Comparison of ENCODE assay signal across 10 cellular contexts in genomic region chr9:137299938-137300337, GRCh38. TPM values are rescaled to one million over a fixed set of nuclear protein-coding genes. Genes with fewer than 3 reads are reported as not detected.
DNase-seq lines count a peak whose midpoint lies in the region; ATAC-seq and TF ChIP-seq lines count a peak whose summit lies in the region.
"Had no signal": no experiment of that assay in that cellular context is flagged by ENCODE, and none has a peak within 500 bp of the region (broad histone marks: within the 10 kb centered on the region; RNA-seq: fewer than 3 reads in every experiment).

No MANE protein-coding gene starts in this region.

- peaks cover 9% of the 10 kb centered on the region for H3K4me1 Mint-ChIP-seq in activated T-helper 1 cell treated with anti-CD3 and anti-CD28 coated beads, Interleukin-12 subunit alpha, Interleukin-12 subunit beta, Interleukin-2, Interleukin-4 antibody, amounts not matched to agents 30 ng/mL and 10 ng/mL and 1 ng/mL, durations not matched to agents 14 hours and 24 hours and 36 hours (ENCODE audit: low read depth)
- peaks cover 14% of the 10 kb centered on the region for H3K4me1 Mint-ChIP-seq in activated CD4-positive, alpha-beta memory T cell treated with anti-CD3 and anti-CD28 coated beads, Interleukin-2, amount 10 ng/mL, durations not matched to agents 7 days and 5 days

- H3K4me1 ChIP-seq in ascending aorta: peaks cover 17 to 22% of the 10 kb centered on the region in 2 donors

- peak overlapping the region; percentile 71 for H3K4me3 Mint-ChIP-seq in activated T-helper 1 cell treated with anti-CD3 and anti-CD28 coated beads, Interleukin-12 subunit alpha, Interleukin-12 subunit beta, Interleukin-2, Interleukin-4 antibody, amounts not matched to agents 30 ng/mL and 10 ng/mL and 1 ng/mL, durations not matched to agents 14 hours and 24 hours and 36 hours
- no peak overlapping the region for H3K4me3 Mint-ChIP-seq in activated CD4-positive, alpha-beta memory T cell treated with anti-CD3 and anti-CD28 coated beads, Interleukin-2, amount 10 ng/mL, durations not matched to agents 7 days and 5 days

- no peaks in the 10 kb centered on the region for H3K36me3 ChIP-seq in ascending aorta

- DNase-seq in HT-29 (ENCODE audit: low spot score) (peak; percentile 61), ascending aorta (ENCODE audit: low spot score in 2 of 2) (no peak)
- no peak for DNase-seq in activated T-helper 1 cell treated with anti-CD3 and anti-CD28 coated beads, Interleukin-12 subunit alpha, Interleukin-12 subunit beta, Interleukin-2, Interleukin-4 antibody, amounts not matched to agents 30 ng/mL and 10 ng/mL and 1 ng/mL, durations not matched to agents 14 hours and 24 hours and 36 hours (ENCODE audit: low spot score)
- no peak for DNase-seq in activated CD4-positive, alpha-beta memory T cell treated with anti-CD3 and anti-CD28 coated beads, Interleukin-2, amount 10 ng/mL, durations not matched to agents 7 days and 5 days
- DNase-seq: foreskin fibroblast; NCI-H524 treated with DMSO at 0.1 percent for 48 hours; stimulated activated CD4-positive, alpha-beta T cell treated with anti-CD3 and anti-CD28 coated beads, Interleukin-4, amount 100 ng/mL, for 24 hours had no signal

- H3K9me3 ChIP-seq in iPS-18c (ENCODE audit: control insufficient read depth, insufficient read depth, low read length) (peaks cover 5% of the 10 kb centered on the region), ascending aorta (no peaks in the 10 kb centered on the region)

- H3K27ac Mint-ChIP-seq in activated T-helper 1 cell treated with anti-CD3 and anti-CD28 coated beads, Interleukin-12 subunit alpha, Interleukin-12 subunit beta, Interleukin-2, Interleukin-4 antibody, amounts not matched to agents 30 ng/mL and 10 ng/mL and 1 ng/mL, durations not matched to agents 14 hours and 24 hours and 36 hours: no peak overlapping the region
- no peak overlapping the region for H3K27ac Mint-ChIP-seq in activated CD4-positive, alpha-beta memory T cell treated with anti-CD3 and anti-CD28 coated beads, Interleukin-2, amount 10 ng/mL, durations not matched to agents 7 days and 5 days

- peaks cover 37% of the 10 kb centered on the region for H3K27me3 Mint-ChIP-seq in activated T-helper 1 cell treated with anti-CD3 and anti-CD28 coated beads, Interleukin-12 subunit alpha, Interleukin-12 subunit beta, Interleukin-2, Interleukin-4 antibody, amounts not matched to agents 30 ng/mL and 10 ng/mL and 1 ng/mL, durations not matched to agents 14 hours and 24 hours and 36 hours (ENCODE audit: insufficient read depth)
- peaks cover 40% of the 10 kb centered on the region for H3K27me3 Mint-ChIP-seq in activated CD4-positive, alpha-beta memory T cell treated with anti-CD3 and anti-CD28 coated beads, Interleukin-2, amount 10 ng/mL, durations not matched to agents 7 days and 5 days

- ATAC-seq in HG02642 (IDR thresholded peaks at IDR 0.05; ENCODE audit: poor library complexity, unreplicated experiment): no peak

- TF ChIP-seq CTCF in ascending aorta (IDR thresholded peaks at IDR 0.05): no peak

- POLR2A ChIA-PET in activated CD4-positive, alpha-beta memory T cell treated with anti-CD3 and anti-CD28 coated beads, Interleukin-2, amount 10 ng/mL, durations not matched to agents 7 days and 5 days (lab: Charles Lee): no interaction called here

- H3K27me3 ChIP-seq in ascending aorta: peaks cover 17% of the 10 kb centered on the region

- H3K4me3 ChIP-seq in iPS-18c (ENCODE audit: insufficient read depth, low read depth, low read length) (peak overlapping the region; percentile 92), skin epidermis (peak overlapping the region; percentile 41 to 60 (median 53)), ascending aorta (peak overlapping the region in 1 of 2 donors; percentile 71)

- CTCF ChIA-PET in activated CD4-positive, alpha-beta memory T cell treated with anti-CD3 and anti-CD28 coated beads, Interleukin-2, amount 10 ng/mL, durations not matched to agents 7 days and 5 days (lab: Charles Lee): interaction anchor here (0.7 kb wide), 1 partner anchor 146 kb away, joined by 3 read pairs; no protein-coding TSS in a partner anchor

- no peaks in the 10 kb centered on the region for H3K36me3 Mint-ChIP-seq in activated T-helper 1 cell treated with anti-CD3 and anti-CD28 coated beads, Interleukin-12 subunit alpha, Interleukin-12 subunit beta, Interleukin-2, Interleukin-4 antibody, amounts not matched to agents 30 ng/mL and 10 ng/mL and 1 ng/mL, durations not matched to agents 14 hours and 24 hours and 36 hours (ENCODE audit: low read depth)
- H3K36me3 Mint-ChIP-seq in activated CD4-positive, alpha-beta memory T cell treated with anti-CD3 and anti-CD28 coated beads, Interleukin-2, amount 10 ng/mL, durations not matched to agents 7 days and 5 days (ENCODE audit: low read depth): no peaks in the 10 kb centered on the region

- no peaks in the 10 kb centered on the region for H3K9me3 Mint-ChIP-seq in activated T-helper 1 cell treated with anti-CD3 and anti-CD28 coated beads, Interleukin-12 subunit alpha, Interleukin-12 subunit beta, Interleukin-2, Interleukin-4 antibody, amounts not matched to agents 30 ng/mL and 10 ng/mL and 1 ng/mL, durations not matched to agents 14 hours and 24 hours and 36 hours
- H3K9me3 Mint-ChIP-seq in activated CD4-positive, alpha-beta memory T cell treated with anti-CD3 and anti-CD28 coated beads, Interleukin-2, amount 10 ng/mL, durations not matched to agents 7 days and 5 days: no peaks in the 10 kb centered on the region

- H3K27ac ChIP-seq in skin epidermis (peak overlapping the region in 5 of 21 experiments; percentile 26 to 81 (median 59)), ascending aorta (no peak overlapping the region)

- intact Hi-C loops in activated T-helper 1 cell treated with anti-CD3 and anti-CD28 coated beads, Interleukin-12 subunit alpha, Interleukin-12 subunit beta, Interleukin-2, Interleukin-4 antibody, amounts not matched to agents 30 ng/mL and 10 ng/mL and 1 ng/mL, durations not matched to agents 14 hours and 24 hours and 36 hours (cut with micrococcal nuclease): no loop called here
- intact Hi-C loops in ascending aorta (cut with DNase I): loop anchor here (10.0 kb wide), 1 partner anchor 225 kb away; no protein-coding TSS in a partner anchor

RNA-seq across cellular contexts. Expression of gene NRARP, which starts 2.1 kb away (rescaled TPM):
- 107 and 116 TPM in 2 replicates for total RNA-seq in HT-29 (2014; rRNA removed; shearing (Covaris generic))
- total RNA-seq in activated T-helper 1 cell treated with anti-CD3 and anti-CD28 coated beads, Interleukin-12 subunit alpha, Interleukin-12 subunit beta, Interleukin-2, Interleukin-4 antibody, amounts not matched to agents 30 ng/mL and 10 ng/mL and 1 ng/mL, durations not matched to agents 14 hours and 24 hours and 36 hours: 15.2 and 15.4 TPM in 2 replicates
- 51.7 TPM for total RNA-seq in ascending aorta
- under 1 TPM; 0.71 to 0.75 TPM for total RNA-seq in activated CD4-positive, alpha-beta memory T cell treated with anti-CD3 and anti-CD28 coated beads, Interleukin-2, amount 10 ng/mL, durations not matched to agents 7 days and 5 days

RNA-seq across cellular contexts. Expression of gene TOR4A, which starts 22.4 kb away (rescaled TPM):
- 210 and 226 TPM in 2 replicates for total RNA-seq in HT-29 (2014; rRNA removed; shearing (Covaris generic))
- 11.6 and 11.7 TPM in 2 replicates for total RNA-seq in activated T-helper 1 cell treated with anti-CD3 and anti-CD28 coated beads, Interleukin-12 subunit alpha, Interleukin-12 subunit beta, Interleukin-2, Interleukin-4 antibody, amounts not matched to agents 30 ng/mL and 10 ng/mL and 1 ng/mL, durations not matched to agents 14 hours and 24 hours and 36 hours
- 38.3 TPM for total RNA-seq in ascending aorta
- 10 to 100 TPM; 22.4 to 23.2 TPM for total RNA-seq in activated CD4-positive, alpha-beta memory T cell treated with anti-CD3 and anti-CD28 coated beads, Interleukin-2, amount 10 ng/mL, durations not matched to agents 7 days and 5 days

RNA-seq across cellular contexts. Expression of gene NELFB, which starts 44.8 kb away (rescaled TPM):
- total RNA-seq in HT-29 (2014; rRNA removed; shearing (Covaris generic)): 111 and 115 TPM in 2 replicates
- total RNA-seq in activated T-helper 1 cell treated with anti-CD3 and anti-CD28 coated beads, Interleukin-12 subunit alpha, Interleukin-12 subunit beta, Interleukin-2, Interleukin-4 antibody, amounts not matched to agents 30 ng/mL and 10 ng/mL and 1 ng/mL, durations not matched to agents 14 hours and 24 hours and 36 hours: 70.8 and 72.1 TPM in 2 replicates
- 71.7 TPM for total RNA-seq in ascending aorta
- 10 to 100 TPM; 58.8 to 59.6 TPM for total RNA-seq in activated CD4-positive, alpha-beta memory T cell treated with anti-CD3 and anti-CD28 coated beads, Interleukin-2, amount 10 ng/mL, durations not matched to agents 7 days and 5 days

RNA-seq across cellular contexts. Expression of gene STPG3, which starts 48.9 kb away (rescaled TPM):
- not detected in 2 replicates for total RNA-seq in HT-29 (2014; rRNA removed; shearing (Covaris generic))
- total RNA-seq in activated T-helper 1 cell treated with anti-CD3 and anti-CD28 coated beads, Interleukin-12 subunit alpha, Interleukin-12 subunit beta, Interleukin-2, Interleukin-4 antibody, amounts not matched to agents 30 ng/mL and 10 ng/mL and 1 ng/mL, durations not matched to agents 14 hours and 24 hours and 36 hours: 1.2 and 1.8 TPM in 2 replicates
- not detected for total RNA-seq in ascending aorta
- not detected for total RNA-seq in activated CD4-positive, alpha-beta memory T cell treated with anti-CD3 and anti-CD28 coated beads, Interleukin-2, amount 10 ng/mL, durations not matched to agents 7 days and 5 days

RNA-seq across cellular contexts. Expression of gene TUBB4B, which starts 58.9 kb away (rescaled TPM):
- total RNA-seq in HT-29 (2014; rRNA removed; shearing (Covaris generic)): 607 and 627 TPM in 2 replicates
- total RNA-seq in activated T-helper 1 cell treated with anti-CD3 and anti-CD28 coated beads, Interleukin-12 subunit alpha, Interleukin-12 subunit beta, Interleukin-2, Interleukin-4 antibody, amounts not matched to agents 30 ng/mL and 10 ng/mL and 1 ng/mL, durations not matched to agents 14 hours and 24 hours and 36 hours: 277 and 280 TPM in 2 replicates
- 403 TPM for total RNA-seq in ascending aorta
- 100 to 1,000 TPM; 314 to 319 TPM for total RNA-seq in activated CD4-positive, alpha-beta memory T cell treated with anti-CD3 and anti-CD28 coated beads, Interleukin-2, amount 10 ng/mL, durations not matched to agents 7 days and 5 days
